In the genomic region with DNA sequence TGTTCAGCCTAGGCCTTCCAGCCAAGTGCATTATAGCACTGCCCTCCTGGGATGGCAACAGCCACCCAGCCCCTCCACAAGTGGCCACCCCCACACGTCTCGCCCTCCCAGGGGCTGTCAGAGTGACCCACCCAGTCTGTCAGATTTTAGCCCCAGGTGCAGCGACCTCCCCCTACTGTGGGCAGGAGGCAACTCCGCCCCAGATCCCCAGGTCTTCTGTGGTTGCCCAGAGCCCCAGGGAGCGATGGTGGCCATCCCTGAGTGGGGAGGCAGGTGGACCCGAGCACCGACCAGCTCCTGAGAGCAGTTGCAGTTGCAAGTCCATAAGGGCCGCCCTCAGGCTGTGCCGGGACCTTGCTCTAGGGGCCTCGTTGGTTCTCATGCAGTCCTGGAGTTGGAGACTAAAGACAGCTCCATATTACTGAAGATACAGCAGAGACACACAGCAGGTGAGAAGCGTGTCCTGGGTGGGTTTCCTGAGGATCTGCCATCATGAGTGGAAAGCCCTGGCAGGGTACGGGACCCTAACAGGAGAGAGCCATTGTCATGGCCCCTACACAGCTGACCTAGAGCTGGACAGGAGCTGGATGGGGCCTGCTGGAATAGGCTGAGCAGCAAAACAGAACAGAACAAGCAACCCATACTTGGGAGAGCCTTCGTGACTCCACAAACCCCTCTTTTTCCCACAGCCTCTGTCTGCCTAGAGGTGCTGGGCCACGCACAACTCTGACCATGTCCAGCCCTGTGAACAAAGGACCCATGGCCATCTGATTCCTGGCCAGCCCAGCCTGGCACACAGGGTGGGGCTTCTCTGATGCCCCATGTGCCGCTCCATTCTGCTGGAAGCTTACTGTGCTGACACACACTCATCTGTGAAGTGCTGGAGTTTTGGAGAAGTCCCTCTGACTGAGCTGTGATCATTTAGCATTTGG, we compare ENCODE assay signal across 23 cellular contexts.
DNase-seq lines count a peak whose midpoint lies in the region; ATAC-seq and TF ChIP-seq lines count a peak whose summit lies in the region.
"Had no signal": no experiment of that assay in that cellular context is flagged by ENCODE, and none has a peak within 500 bp of the region (broad histone marks: within the 10 kb centered on the region; RNA-seq: fewer than 3 reads in every experiment).

No MANE protein-coding gene starts in this region.

- no peak for ATAC-seq in left ventricle myocardium superior
- ATAC-seq: activated naive CD4-positive, alpha-beta T cell treated with anti-CD3 and anti-CD28 coated beads, Interleukin-2, amount 50 U/mL, for 72 hours; gastrocnemius medialis; psoas muscle had no signal

- H3K27me3 ChIP-seq in right atrium auricular region (no peaks in the 10 kb centered on the region), SJCRH30 (no peaks in the 10 kb centered on the region)
- H3K27me3 ChIP-seq: gastrocnemius medialis, MG63, thyroid gland had no signal

- H3K36me3 ChIP-seq in right atrium auricular region = no peaks in the 10 kb centered on the region
- no peaks in the 10 kb centered on the region for H3K36me3 ChIP-seq in SJCRH30
- H3K36me3 ChIP-seq: BLaER1, gastrocnemius medialis, MG63, neutrophil, thyroid gland had no signal

- H3K27ac Mint-ChIP-seq in activated T-helper 2 cell treated with anti-CD3 and anti-CD28 coated beads, Interferon-gamma antibody, Interleukin-2, Interleukin-4, amounts not matched to agents 10 μg/mL and 5 μg/mL and 100 μg/mL, durations not matched to agents 14 hours and 24 hours and 36 hours = no peak overlapping the region
- H3K27ac Mint-ChIP-seq: activated CD4-positive, alpha-beta T cell treated with anti-CD3 and anti-CD28 coated beads, Interleukin-2, amount 10 ng/mL, durations not matched to agents 7 days and 5 days; activated naive CD4-positive, alpha-beta T cell treated with anti-CD3 and anti-CD28 coated beads, Interleukin-2, amount 50 U/mL, for 72 hours; memory B cell; stimulated activated naive CD8-positive, alpha-beta T cell treated with anti-CD3 and anti-CD28 coated beads, Interleukin-15, Interleukin-2, amounts not matched to agents 100 ng/mL and 50 ng/mL, for 24 hours had no signal

- H3K36me3 Mint-ChIP-seq in activated T-helper 2 cell treated with anti-CD3 and anti-CD28 coated beads, Interferon-gamma antibody, Interleukin-2, Interleukin-4, amounts not matched to agents 10 μg/mL and 5 μg/mL and 100 μg/mL, durations not matched to agents 14 hours and 24 hours and 36 hours (ENCODE audit: low read depth) = no peaks in the 10 kb centered on the region
- H3K36me3 Mint-ChIP-seq: activated naive CD4-positive, alpha-beta T cell treated with anti-CD3 and anti-CD28 coated beads, Interleukin-2, amount 50 U/mL, for 72 hours; memory B cell had no signal

- H3K9me3 ChIP-seq in right atrium auricular region = no peaks in the 10 kb centered on the region
- no peaks in the 10 kb centered on the region for H3K9me3 ChIP-seq in SJCRH30 (replicated peaks)
- H3K9me3 ChIP-seq: gastrocnemius medialis, MG63, neutrophil, psoas muscle, thyroid gland had no signal

- intact Hi-C loops in left ventricle myocardium superior (cut with micrococcal nuclease) = no loop called here
- intact Hi-C loops in activated T-helper 2 cell treated with anti-CD3 and anti-CD28 coated beads, Interferon-gamma antibody, Interleukin-2, Interleukin-4, amounts not matched to agents 10 μg/mL and 5 μg/mL and 100 μg/mL, durations not matched to agents 14 hours and 24 hours and 36 hours (cut with micrococcal nuclease) = no loop called here

- no peak for TF ChIP-seq CTCF in right atrium auricular region (IDR thresholded peaks at IDR 0.05)

- no peaks in the 10 kb centered on the region for H3K4me1 Mint-ChIP-seq in activated T-helper 2 cell treated with anti-CD3 and anti-CD28 coated beads, Interferon-gamma antibody, Interleukin-2, Interleukin-4, amounts not matched to agents 10 μg/mL and 5 μg/mL and 100 μg/mL, durations not matched to agents 14 hours and 24 hours and 36 hours (ENCODE audit: low read depth)
- H3K4me1 Mint-ChIP-seq: activated CD4-positive, alpha-beta T cell treated with anti-CD3 and anti-CD28 coated beads, Interleukin-2, amount 10 ng/mL, durations not matched to agents 7 days and 5 days; memory B cell had no signal

- H3K27me3 Mint-ChIP-seq in activated T-helper 2 cell treated with anti-CD3 and anti-CD28 coated beads, Interferon-gamma antibody, Interleukin-2, Interleukin-4, amounts not matched to agents 10 μg/mL and 5 μg/mL and 100 μg/mL, durations not matched to agents 14 hours and 24 hours and 36 hours (ENCODE audit: low read depth) = peaks cover 10% of the 10 kb centered on the region
- H3K27me3 Mint-ChIP-seq: activated CD4-positive, alpha-beta T cell treated with anti-CD3 and anti-CD28 coated beads, Interleukin-2, amount 10 ng/mL, durations not matched to agents 7 days and 5 days had no signal

- H3K9me3 Mint-ChIP-seq in activated T-helper 2 cell treated with anti-CD3 and anti-CD28 coated beads, Interferon-gamma antibody, Interleukin-2, Interleukin-4, amounts not matched to agents 10 μg/mL and 5 μg/mL and 100 μg/mL, durations not matched to agents 14 hours and 24 hours and 36 hours = no peaks in the 10 kb centered on the region
- H3K9me3 Mint-ChIP-seq: activated CD4-positive, alpha-beta T cell treated with anti-CD3 and anti-CD28 coated beads, Interleukin-2, amount 10 ng/mL, durations not matched to agents 7 days and 5 days; memory B cell; stimulated activated naive CD8-positive, alpha-beta T cell treated with anti-CD3 and anti-CD28 coated beads, Interleukin-15, Interleukin-2, amounts not matched to agents 100 ng/mL and 50 ng/mL, for 24 hours had no signal

- peak; percentile 54 for DNase-seq in right atrium auricular region (ENCODE audit: low spot score)
- no peak for DNase-seq in left ventricle myocardium superior
- DNase-seq in activated T-helper 2 cell treated with anti-CD3 and anti-CD28 coated beads, Interferon-gamma antibody, Interleukin-2, Interleukin-4, amounts not matched to agents 10 μg/mL and 5 μg/mL and 100 μg/mL, durations not matched to agents 14 hours and 24 hours and 36 hours (ENCODE audit: low spot score) = peak; percentile 7
- peak; percentile 8 for DNase-seq in mucosa of gallbladder (ENCODE audit: low spot score)
- DNase-seq in DMS79 (lab: John Stamatoyannopoulos, UW) = no peak
- DNase-seq in SJCRH30 = no peak
- no peak for DNase-seq in substantia nigra (lab: John Stamatoyannopoulos, UW)
- DNase-seq: activated CD4-positive, alpha-beta T cell treated with anti-CD3 and anti-CD28 coated beads, Interleukin-2, amount 10 ng/mL, durations not matched to agents 7 days and 5 days; COR-L47; gastrocnemius medialis; GDM1; KBM-7; MG63; NCI-H2029 treated with DMSO at 0.1 percent for 48 hours; NCI-H345; OCI-M1; thyroid gland had no signal

- H3K4me3 ChIP-seq in right atrium auricular region (no peak overlapping the region), SJCRH30 (no peak overlapping the region)
- H3K4me3 ChIP-seq: BLaER1, gastrocnemius medialis, MG63, psoas muscle, thyroid gland had no signal

- H3K4me3 Mint-ChIP-seq in activated T-helper 2 cell treated with anti-CD3 and anti-CD28 coated beads, Interferon-gamma antibody, Interleukin-2, Interleukin-4, amounts not matched to agents 10 μg/mL and 5 μg/mL and 100 μg/mL, durations not matched to agents 14 hours and 24 hours and 36 hours (ENCODE audit: low read depth) = no peak overlapping the region
- H3K4me3 Mint-ChIP-seq: activated CD4-positive, alpha-beta T cell treated with anti-CD3 and anti-CD28 coated beads, Interleukin-2, amount 10 ng/mL, durations not matched to agents 7 days and 5 days; memory B cell; stimulated activated naive CD8-positive, alpha-beta T cell treated with anti-CD3 and anti-CD28 coated beads, Interleukin-15, Interleukin-2, amounts not matched to agents 100 ng/mL and 50 ng/mL, for 24 hours had no signal

- H3K4me1 ChIP-seq in right atrium auricular region (no peaks in the 10 kb centered on the region), SJCRH30 (peaks cover 41% of the 10 kb centered on the region)
- H3K4me1 ChIP-seq: BLaER1, gastrocnemius medialis, psoas muscle, thyroid gland had no signal

- H3K27ac ChIP-seq in right atrium auricular region (no peak overlapping the region), SJCRH30 (no peak overlapping the region), substantia nigra (ENCODE audit: low read depth, low read length, poor library complexity, severe bottlenecking) (no peak overlapping the region)
- H3K27ac ChIP-seq: BLaER1, gastrocnemius medialis, neutrophil, psoas muscle, thyroid gland had no signal

Comparison
In these comparisons a context has a peak if more than half of its experiments do, and no peak if none do; other contexts are left out.
1. DNase-seq: peak in right atrium auricular region (single experiment), activated T-helper 2 cell treated with anti-CD3 and anti-CD28 coated beads, Interferon-gamma antibody, Interleukin-2, Interleukin-4, amounts not matched to agents 10 μg/mL and 5 μg/mL and 100 μg/mL, durations not matched to agents 14 hours and 24 hours and 36 hours (single experiment) and mucosa of gallbladder (single experiment); none in left ventricle myocardium superior (single experiment), DMS79 (single experiment), SJCRH30 (0 of 2) and substantia nigra (0 of 49).